ENCODE assay signal across 9 cellular contexts in genomic region chr7:44977956-44978355, GRCh38.
DNase-seq lines count a peak whose midpoint lies in the region; ATAC-seq and TF ChIP-seq lines count a peak whose summit lies in the region.
"Had no signal": no experiment of that assay in that cellular context is flagged by ENCODE, and none has a peak within 500 bp of the region (broad histone marks: within the 10 kb centered on the region; RNA-seq: fewer than 3 reads in every experiment).

No MANE protein-coding gene starts in this region.

- H3K4me1 Mint-ChIP-seq in stimulated activated naive B cell treated with anti-CD40 and anti-IgM and Interleukin-4, amounts not matched to agents 10 μg/mL and 1 μg/mL and 100 μg/mL, for 72 hours: peaks cover 56 to 90% of the 10 kb centered on the region in 2 donors
- H3K4me1 Mint-ChIP-seq: brain had no signal

- peak overlapping the region; percentile 93 to 97 for H3K4me3 Mint-ChIP-seq in stimulated activated naive B cell treated with anti-CD40 and anti-IgM and Interleukin-4, amounts not matched to agents 10 μg/mL and 1 μg/mL and 100 μg/mL, for 72 hours
- H3K4me3 Mint-ChIP-seq: brain had no signal

- TF ChIP-seq CTCF in coronary artery (IDR thresholded peaks at IDR 0.05): no peak

- DNase-seq in activated CD4-positive, CD25-positive, alpha-beta regulatory T cell treated with anti-CD3 and anti-CD28 coated beads, Interleukin-2, amount 50 U/mL, for 72 hours: peak; percentile 38
- DNase-seq in NCI-H2107 (lab: John Stamatoyannopoulos, UW) (peak; percentile 56), coronary artery (ENCODE audit: low spot score) (no peak), HCEC 1CT (no peak), ACHN (no peak)
- DNase-seq in stimulated activated naive B cell treated with anti-CD40 and anti-IgM and Interleukin-4, amounts not matched to agents 10 μg/mL and 1 μg/mL and 100 μg/mL, for 72 hours: no peak

- no peaks in the 10 kb centered on the region for H3K9me3 Mint-ChIP-seq in stimulated activated naive B cell treated with anti-CD40 and anti-IgM and Interleukin-4, amounts not matched to agents 10 μg/mL and 1 μg/mL and 100 μg/mL, for 72 hours
- H3K9me3 Mint-ChIP-seq: brain had no signal

- peak overlapping the region; percentile 99 for H3K27ac Mint-ChIP-seq in stimulated activated naive B cell treated with anti-CD40 and anti-IgM and Interleukin-4, amounts not matched to agents 10 μg/mL and 1 μg/mL and 100 μg/mL, for 72 hours
- H3K27ac Mint-ChIP-seq: brain had no signal

- peak overlapping the region; percentile 33 for H3K4me3 ChIP-seq in coronary artery

- H3K27ac ChIP-seq in coronary artery: peak overlapping the region in 1 of 2 donors; percentile 73

- in situ Hi-C loops in ACHN (cut with HindIII; ENCODE audit: low pct_ligation_motif_present, low pct_unique_long_range_greater_than_20kb, low sequenced_read_pairs): no loop called here

- H3K36me3 Mint-ChIP-seq in stimulated activated naive B cell treated with anti-CD40 and anti-IgM and Interleukin-4, amounts not matched to agents 10 μg/mL and 1 μg/mL and 100 μg/mL, for 72 hours: peaks cover 51 to 66% of the 10 kb centered on the region in 2 donors

- H3K27me3 Mint-ChIP-seq in stimulated activated naive B cell treated with anti-CD40 and anti-IgM and Interleukin-4, amounts not matched to agents 10 μg/mL and 1 μg/mL and 100 μg/mL, for 72 hours: no peaks in the 10 kb centered on the region
- H3K27me3 Mint-ChIP-seq: brain had no signal

- no peak for ATAC-seq in activated CD4-positive, CD25-positive, alpha-beta regulatory T cell treated with anti-CD3 and anti-CD28 coated beads, Interleukin-2, amount 50 U/mL, for 24 hours
- no peak for ATAC-seq in stimulated activated naive B cell treated with anti-CD40 and anti-IgM and Interleukin-4, amounts not matched to agents 10 μg/mL and 1 μg/mL and 100 μg/mL, for 72 hours (replicated peaks)
- ATAC-seq in HG02852 (IDR thresholded peaks at IDR 0.05; ENCODE audit: unreplicated experiment): no peak

Comparison
In these comparisons a context has a peak if more than half of its experiments do, and no peak if none do; other contexts are left out.
1. DNase-seq: peak in activated CD4-positive, CD25-positive, alpha-beta regulatory T cell treated with anti-CD3 and anti-CD28 coated beads, Interleukin-2, amount 50 U/mL, for 72 hours (single experiment) and NCI-H2107 (single experiment); none in coronary artery (single experiment), stimulated activated naive B cell treated with anti-CD40 and anti-IgM and Interleukin-4, amounts not matched to agents 10 μg/mL and 1 μg/mL and 100 μg/mL, for 72 hours (single experiment), HCEC 1CT (single experiment) and ACHN (single experiment).